Comparison of ENCODE assay signal across 7 cellular contexts in the genomic region with DNA sequence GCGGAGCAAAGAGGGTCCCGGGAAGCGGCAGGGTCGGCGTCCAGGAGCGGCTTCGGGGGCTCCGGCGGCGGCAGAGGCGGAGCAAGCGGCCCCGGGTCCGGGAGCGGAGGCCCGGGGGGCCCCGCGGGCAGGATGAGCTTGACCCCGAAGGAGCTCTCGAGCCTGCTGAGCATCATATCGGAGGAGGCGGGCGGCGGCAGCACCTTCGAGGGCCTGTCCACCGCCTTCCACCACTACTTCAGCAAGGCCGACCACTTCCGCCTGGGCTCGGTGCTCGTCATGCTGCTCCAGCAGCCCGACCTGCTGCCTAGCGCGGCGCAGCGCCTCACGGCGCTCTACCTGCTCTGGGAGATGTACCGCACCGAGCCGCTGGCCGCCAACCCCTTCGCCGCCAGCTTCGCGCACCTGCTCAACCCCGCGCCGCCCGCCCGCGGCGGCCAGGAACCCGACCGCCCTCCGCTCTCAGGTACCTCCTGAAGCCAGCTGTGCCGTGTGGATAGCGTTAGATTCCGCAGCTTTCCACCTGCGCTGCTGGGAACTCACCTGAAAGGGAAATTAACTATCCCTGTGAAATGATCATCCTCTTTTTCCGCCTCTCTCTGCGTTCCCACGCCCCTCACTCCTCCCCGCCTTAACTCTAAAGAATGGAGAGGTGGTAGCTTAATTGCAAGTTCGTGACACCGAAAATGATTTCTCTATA. TPM values are rescaled to one million over a fixed set of nuclear protein-coding genes. Genes with fewer than 3 reads are reported as not detected.
DNase-seq lines count a peak whose midpoint lies in the region; ATAC-seq and TF ChIP-seq lines count a peak whose summit lies in the region.

No MANE protein-coding gene starts in this region.

- TF ChIP-seq CTCF in GM13976 (IDR thresholded peaks at IDR 0.05; ENCODE audit: borderline replicate concordance, control extremely low read depth, extremely low read depth, insufficient read depth, missing control alignments), result no peak
- TF ChIP-seq CTCF in NB4 (IDR thresholded peaks at IDR 0.05; ENCODE audit: low read depth, low read length), result no peak
- no peak for TF ChIP-seq CTCF in WI38 (IDR thresholded peaks at IDR 0.05; ENCODE audit: low read depth, low read length)
- TF ChIP-seq CTCF in left lung (IDR thresholded peaks at IDR 0.05), result no peak

- H3K36me3 ChIP-seq in left lung, result peaks cover 0 to 25% of the 10 kb centered on the region in 2 donors

- in situ Hi-C loops in GM13976 (cut with MboI; ENCODE audit: low sequenced_read_pairs, unreplicated experiment), result no loop called here

- H3K27me3 ChIP-seq in left lung, result no peaks in the 10 kb centered on the region

- POLR2A ChIA-PET in HEK293T (lab: Yijun Ruan, JAX), result interaction anchor here (0.6 to 2.2 kb wide), 12 partner anchors 9 to 251 kb away, joined by 3 to 17 read pairs (median 4); partner anchors contain the start of genes RNF149, RPL31 and TBC1D8

- H3K4me3 ChIP-seq in NB4 (ENCODE audit: low read depth, low read length) (peak overlapping the region; percentile 97), WI38 (ENCODE audit: low read depth, low read length) (peak overlapping the region; percentile 95), left lung (peak overlapping the region; percentile 87 to 94)

- H3K4me1 ChIP-seq in left lung, result peaks cover 14 to 47% of the 10 kb centered on the region in 2 donors

- H3K9me3 ChIP-seq in left lung, result no peaks in the 10 kb centered on the region

- DNase-seq in GM13976 (ENCODE audit: low spot score) (peak; percentile 77), HEK293T (ENCODE audit: extremely low spot score) (peak; percentile 55), NB4 (ENCODE audit: low read depth) (peak; percentile 80), cerebellum (ENCODE audit: low spot score) (peak; percentile 45), left lung (peak; percentile 73 to 93)
- DNase-seq in stimulated activated CD4-positive, alpha-beta T cell treated with anti-CD3 and anti-CD28 coated beads, Interleukin-4, amount 100 ng/mL, for 4 hours, result peak; percentile 55 to 71

- intact Hi-C loops in left lung (cut with DNase I), result no loop called here

- peak overlapping the region; percentile 95 to 97 for H3K27ac ChIP-seq in left lung

- no peak for TF ChIP-seq POLR2A in NB4 (IDR thresholded peaks at IDR 0.05; ENCODE audit: extremely low read depth, insufficient read length)

- ATAC-seq in left lung, result peak; percentile 67

- CTCF ChIA-PET in HEK293T (lab: Yijun Ruan, JAX), result no interaction called here

TF ChIP-seq in HEK293T, 16 proteins besides CTCF, POLR2A, EP300 and RAD21:
- TF ChIP-seq L3MBTL2 (conservative IDR thresholded peaks at IDR 0.05), result no peak
- TF ChIP-seq SUZ12 (IDR thresholded peaks at IDR 0.05), result no peak
- TF ChIP-seq LEF1 (IDR thresholded peaks at IDR 0.05; ENCODE audit: borderline replicate concordance), result no peak; the same call in 1 of the 2 replicates
- no peak for TF ChIP-seq TARDBP (IDR thresholded peaks at IDR 0.05)
TF ChIP-seq in HEK293T: peak in this region for 0.

RNA-seq across cellular contexts. Expression of gene CNOT11, which starts 0.5 kb away (rescaled TPM):
- 14.7 TPM for total RNA-seq in cerebellum
- total RNA-seq in left lung, result 10 to 100 TPM; 32.6 to 35.7 TPM

RNA-seq across cellular contexts. Expression of gene RNF149, which starts 55.3 kb away (rescaled TPM):
- total RNA-seq in cerebellum, result 69.5 TPM
- 100 to 1,000 TPM in 1 of 2 donors, 10 to 100 TPM in 1; 52.9 to 111 TPM for total RNA-seq in left lung

Comparison
In these comparisons a context has a peak if more than half of its experiments do, and no peak if none do; other contexts are left out.
1. Peak in every context shown above with its lines: DNase-seq, ATAC-seq, H3K4me3 ChIP-seq and H3K27ac ChIP-seq.